In genomic region chr2:200677721-200678532, GRCh38 we compare ENCODE assay signal across 10 cellular contexts.
A peak's percentile ranks its signal among the peaks of the same experiment; 100 is the strongest.
DNase-seq lines count a peak whose midpoint lies in the region; ATAC-seq, FAIRE-seq and TF ChIP-seq lines count a peak whose summit lies in the region.
"Had no signal": no experiment of that assay in that cellular context is flagged by ENCODE, and none has a peak within 500 bp of the region (broad histone marks: within the 10 kb centered on the region; RNA-seq: fewer than 3 reads in every experiment).

No MANE protein-coding gene starts in this region.

- H3K9me3 ChIP-seq in endothelial cell of umbilical vein (replicated peaks; ENCODE audit: control insufficient read depth, insufficient read depth, low read length) = no peaks in the 10 kb centered on the region
- no peaks in the 10 kb centered on the region for H3K9me3 ChIP-seq in right lobe of liver
- H3K9me3 ChIP-seq in upper lobe of right lung = no peaks in the 10 kb centered on the region
- H3K9me3 ChIP-seq: uterus had no signal

- H3K4me3 Mint-ChIP-seq in activated T-cell treated with anti-CD3 and anti-CD28 coated beads, Interleukin-2, amount 50 U/mL, for 72 hours = no peak overlapping the region

- intact Hi-C loops in endothelial cell of umbilical vein (cut with micrococcal nuclease) (no loop called here), right lobe of liver (cut with DNase I) (no loop called here), upper lobe of right lung (cut with DNase I) (no loop called here)

- 25% methylated on average over 10 of the region's 11 CpGs for WGBS in right lobe of liver (ENCODE audit: insufficient coverage, low coverage, low lambda C conversion rate, missing lambda C conversion rate)

- H3K9ac ChIP-seq in endothelial cell of umbilical vein (replicated peaks; ENCODE audit: extremely low read depth, insufficient read depth, low read length) = no peak overlapping the region

- H3K4me2 ChIP-seq in endothelial cell of umbilical vein (ENCODE audit: insufficient read depth, low read length) = no peak overlapping the region

- no peaks in the 10 kb centered on the region for H4K20me1 ChIP-seq in endothelial cell of umbilical vein (replicated peaks; ENCODE audit: control insufficient read depth, extremely low read depth, insufficient read depth, low read length)

- H3K4me1 ChIP-seq in endothelial cell of umbilical vein (ENCODE audit: control insufficient read depth, extremely low read depth, insufficient read depth, low read length) (no peaks in the 10 kb centered on the region), right lobe of liver (peaks cover 0 to 54% (median 15%) of the 10 kb centered on the region in 4 donors), upper lobe of right lung (peaks cover 20% of the 10 kb centered on the region)
- H3K4me1 ChIP-seq: uterus had no signal

- BruUV-seq in endothelial cell of umbilical vein (replicated peaks; lab: Mats Ljungman, UMichigan) = no TSS peak

- no peak overlapping the region for H3K4me3 ChIP-seq in endothelial cell of umbilical vein (replicated peaks in 1 of 3; ENCODE audit: insufficient read depth in 1 of 3, low read depth in 1 of 3, low read length in 3 of 3)
- no peak overlapping the region for H3K4me3 ChIP-seq in right lobe of liver
- no peak overlapping the region for H3K4me3 ChIP-seq in upper lobe of right lung
- H3K4me3 ChIP-seq: uterus had no signal

- POLR2A ChIA-PET in endothelial cell of umbilical vein (lab: Charles Lee) = no interaction called here

- H3K9me1 ChIP-seq in endothelial cell of umbilical vein (replicated peaks; ENCODE audit: control insufficient read depth, extremely low read depth, insufficient read depth, low read length) = no peaks in the 10 kb centered on the region

- H3K9me3 Mint-ChIP-seq in activated T-cell treated with anti-CD3 and anti-CD28 coated beads, Interleukin-2, amount 50 U/mL, for 72 hours = no peaks in the 10 kb centered on the region

- dilution Hi-C loops in endothelial cell of umbilical vein (cut with MboI; ENCODE audit: extremely low pct_ligation_motif_present, low sequenced_read_pairs) = no loop called here

- H2AFZ ChIP-seq in endothelial cell of umbilical vein (ENCODE audit: low read depth, low read length) = no peak overlapping the region

- peak; percentile 62 to 76 (median 66) for ATAC-seq in right lobe of liver
- peak; percentile 62 for ATAC-seq in upper lobe of right lung
- ATAC-seq in HG03439 (IDR thresholded peaks at IDR 0.05; ENCODE audit: unreplicated experiment) = no peak
- ATAC-seq in activated T-cell treated with anti-CD3 and anti-CD28 coated beads, Interleukin-2, amount 50 U/mL, for 72 hours (replicated peaks in 1 of 2) = no peak

- FAIRE-seq in endothelial cell of umbilical vein (lab: Jason Lieb, UNC) = no peak

- H3K4me1 Mint-ChIP-seq in activated T-cell treated with anti-CD3 and anti-CD28 coated beads, Interleukin-2, amount 50 U/mL, for 72 hours (ENCODE audit: low read depth) = peaks cover 7% of the 10 kb centered on the region

- H3K27ac ChIP-seq in endothelial cell of umbilical vein (ENCODE audit: insufficient read depth, low read depth, low read length) (no peak overlapping the region), right lobe of liver (peak overlapping the region in 2 of 3 donors; percentile 5 to 77), upper lobe of right lung (peak overlapping the region; percentile 48)
- H3K27ac ChIP-seq: uterus had no signal

- CTCF ChIA-PET in endothelial cell of umbilical vein (lab: Charles Lee) = interaction anchor here (1.0 kb wide), 1 partner anchor 10 kb away, joined by 3 read pairs; no protein-coding TSS in a partner anchor

- H3K79me2 ChIP-seq in endothelial cell of umbilical vein (ENCODE audit: control insufficient read depth, insufficient read depth, low read length) = no peaks in the 10 kb centered on the region

- peaks cover 11% of the 10 kb centered on the region for H3K27me3 Mint-ChIP-seq in activated T-cell treated with anti-CD3 and anti-CD28 coated beads, Interleukin-2, amount 50 U/mL, for 72 hours (ENCODE audit: low read depth)

- no peak for TF ChIP-seq CTCF in endothelial cell of umbilical vein (IDR thresholded peaks at IDR 0.05; ENCODE audit: extremely low read depth in 1 of 2, insufficient read depth in 1 of 2, low read depth in 1 of 2, low read length in 2 of 2)
- peak in 2 of 4 donors; percentile 12 to 18 for TF ChIP-seq CTCF in right lobe of liver (IDR thresholded peaks at IDR 0.05)
- TF ChIP-seq CTCF in upper lobe of right lung (IDR thresholded peaks at IDR 0.05) = no peak

- H3K27me3 ChIP-seq in endothelial cell of umbilical vein (ENCODE audit: control insufficient read depth in 2 of 2, insufficient read depth in 2 of 2, low read length in 2 of 2) (peaks cover 0 to 2% of the 10 kb centered on the region in 2 experiments), right lobe of liver (no peaks in the 10 kb centered on the region), upper lobe of right lung (no peaks in the 10 kb centered on the region)
- H3K27me3 ChIP-seq: uterus had no signal

- H3K36me3 ChIP-seq in endothelial cell of umbilical vein (ENCODE audit: control insufficient read depth in 2 of 2, extremely low read depth in 1 of 2, insufficient read depth in 2 of 2, low read length in 2 of 2) (no peaks in the 10 kb centered on the region), right lobe of liver (no peaks in the 10 kb centered on the region), upper lobe of right lung (no peaks in the 10 kb centered on the region)
- H3K36me3 ChIP-seq: uterus had no signal

- no peaks in the 10 kb centered on the region for H3K36me3 Mint-ChIP-seq in activated T-cell treated with anti-CD3 and anti-CD28 coated beads, Interleukin-2, amount 50 U/mL, for 72 hours (ENCODE audit: insufficient read depth in 2 of 2)

- H3K27ac Mint-ChIP-seq in activated T-cell treated with anti-CD3 and anti-CD28 coated beads, Interleukin-2, amount 50 U/mL, for 72 hours = no peak overlapping the region

- DNase-seq in M059J (ENCODE audit: low read depth) (peak; percentile 25), endothelial cell of umbilical vein (ENCODE audit: low read depth, low spot score) (peak; percentile 23), right lobe of liver (peak in 1 of 3 donors; percentile 64), upper lobe of right lung (no peak), DMS 273 treated with DMSO at 0.1 percent for 48 hours (lab: John Stamatoyannopoulos, UW) (no peak)
- no peak for DNase-seq in activated T-cell treated with anti-CD3 and anti-CD28 coated beads, Interleukin-2, amount 50 U/mL, for 72 hours
- DNase-seq: NCI-H1694 treated with DMSO at 0.1 percent for 48 hours, T1000, uterus had no signal

- TF ChIP-seq POLR2A in endothelial cell of umbilical vein (IDR thresholded peaks at IDR 0.05; ENCODE audit: low read depth, low read length) = no peak
- no peak for TF ChIP-seq POLR2A in right lobe of liver (IDR thresholded peaks at IDR 0.05)

TF ChIP-seq in endothelial cell of umbilical vein, 7 proteins besides CTCF, POLR2A, EP300 and RAD21:
- TF ChIP-seq JUN (IDR thresholded peaks at IDR 0.05; ENCODE audit: borderline replicate concordance, insufficient read depth, insufficient read length, low read depth) = no peak
- TF ChIP-seq MYC (IDR thresholded peaks at IDR 0.05; ENCODE audit: low read depth, low read length) = no peak

Comparison
In these comparisons a context has a peak if more than half of its experiments do, and no peak if none do; other contexts are left out.
1. DNase-seq: peak in M059J (single experiment) and endothelial cell of umbilical vein (single experiment); none in upper lobe of right lung (single experiment), activated T-cell treated with anti-CD3 and anti-CD28 coated beads, Interleukin-2, amount 50 U/mL, for 72 hours (0 of 2) and DMS 273 treated with DMSO at 0.1 percent for 48 hours (single experiment).
2. ATAC-seq: peak in right lobe of liver (4 of 4) and upper lobe of right lung (single experiment); none in HG03439 (single experiment) and activated T-cell treated with anti-CD3 and anti-CD28 coated beads, Interleukin-2, amount 50 U/mL, for 72 hours (0 of 2).